8 cellular contexts compared by ENCODE assay signal in genomic region chr15:75620776-75621536, GRCh38. TPM values are rescaled to one million over a fixed set of nuclear protein-coding genes. Genes with fewer than 3 reads are reported as not detected.
DNase-seq lines count a peak whose midpoint lies in the region; TF ChIP-seq lines count a peak whose summit lies in the region.

No MANE protein-coding gene starts in this region.

- peak overlapping the region; percentile 17 for H3K9ac ChIP-seq in Loucy (ENCODE audit: low read depth, low read length, poor library complexity, severe bottlenecking)
- no peak overlapping the region for H3K9ac ChIP-seq in mucosa of rectum (ENCODE audit: low read depth in 1 of 2, low read length in 2 of 2)

- no peaks in the 10 kb centered on the region for H3K9me3 ChIP-seq in Loucy (ENCODE audit: insufficient read depth, low read depth, low read length)
- no peaks in the 10 kb centered on the region for H3K9me3 ChIP-seq in mucosa of rectum (ENCODE audit: control insufficient read depth in 2 of 2, low read length in 2 of 2)

- no peak overlapping the region for H2AFZ ChIP-seq in Loucy (ENCODE audit: low read length)

- H3K4me3 ChIP-seq in Loucy (ENCODE audit: low read length, poor library complexity, severe bottlenecking) (no peak overlapping the region), choroid plexus epithelial cell (ENCODE audit: low read depth, low read length) (peak overlapping the region; percentile 38), mucosa of rectum (ENCODE audit: low read length in 2 of 2) (peak overlapping the region in 1 of 2 donors; percentile 45), H7 (ENCODE audit: insufficient read depth, low read depth, low read length) (no peak overlapping the region)

- peak overlapping the region; percentile 17 for H3K4me2 ChIP-seq in Loucy (ENCODE audit: low read depth, low read length, poor library complexity, severe bottlenecking)

- DNase-seq in AG08395 (ENCODE audit: low spot score) (peak; percentile 93), choroid plexus epithelial cell (ENCODE audit: low read depth) (peak; percentile 94), RPMI8226 (no peak), H7 (no peak), NCI-H526 treated with DMSO at 0.1 percent for 48 hours (lab: John Stamatoyannopoulos, UW) (no peak)
- DNase-seq in stimulated activated naive CD4-positive, alpha-beta T cell (lab: John Stamatoyannopoulos, UW): no peak

- H3K27me3 ChIP-seq in Loucy (ENCODE audit: insufficient read depth, low read length, poor library complexity, severe bottlenecking) (no peaks in the 10 kb centered on the region), mucosa of rectum (ENCODE audit: control insufficient read depth in 2 of 2, insufficient read depth in 2 of 2, low read length in 2 of 2) (no peaks in the 10 kb centered on the region), H7 (ENCODE audit: control insufficient read depth, insufficient read depth, low read length) (no peaks in the 10 kb centered on the region)

- no peaks in the 10 kb centered on the region for H3K9me2 ChIP-seq in Loucy (replicated peaks; ENCODE audit: low read depth, low read length)

- peak overlapping the region; percentile 61 to 64 for H3K27ac ChIP-seq in mucosa of rectum (ENCODE audit: low read depth in 2 of 2, low read length in 2 of 2)

- H3K36me3 ChIP-seq in Loucy (ENCODE audit: insufficient read depth, low read length): peaks cover 19% of the 10 kb centered on the region; the same call in 1 of the 2 replicates
- H3K36me3 ChIP-seq in mucosa of rectum (ENCODE audit: control insufficient read depth in 2 of 2, insufficient read depth in 2 of 2, low read length in 2 of 2): peaks cover 10 to 24% of the 10 kb centered on the region in 2 donors
- peaks cover 17% of the 10 kb centered on the region for H3K36me3 ChIP-seq in H7 (replicated peaks; ENCODE audit: control insufficient read depth, insufficient read depth, low read length)

- no peaks in the 10 kb centered on the region for H4K20me1 ChIP-seq in Loucy (ENCODE audit: insufficient read depth, low read length, poor library complexity, severe bottlenecking)

- peaks cover 9% of the 10 kb centered on the region for H3F3A ChIP-seq in Loucy (ENCODE audit: low read depth)

- H3K4me1 ChIP-seq in Loucy (ENCODE audit: insufficient read depth, low read length, poor library complexity, severe bottlenecking) (peaks cover 15% of the 10 kb centered on the region), mucosa of rectum (ENCODE audit: control insufficient read depth in 2 of 2, insufficient read depth in 2 of 2, low read length in 2 of 2) (peaks cover 2 to 9% of the 10 kb centered on the region in 2 donors)

- H3K79me2 ChIP-seq in Loucy (ENCODE audit: insufficient read depth, low read length): peaks cover 11% of the 10 kb centered on the region

- no peak for TF ChIP-seq CTCF in Loucy (conservative IDR thresholded peaks at IDR 0.05; ENCODE audit: low read length)
- peak; percentile 45 for TF ChIP-seq CTCF in choroid plexus epithelial cell (conservative IDR thresholded peaks at IDR 0.05; ENCODE audit: low read depth, low read length)

RNA-seq across cellular contexts. Expression of gene SNUPN, which starts 4.6 kb away (rescaled TPM):
- 19.2 and 23.4 TPM in 2 replicates for total RNA-seq in H7 (2014; rRNA removed; shearing (Covaris generic))

RNA-seq across cellular contexts. Expression of gene IMP3, which starts 19.1 kb away (rescaled TPM):
- 132 and 168 TPM in 2 replicates for total RNA-seq in H7 (2014; rRNA removed; shearing (Covaris generic))

RNA-seq across cellular contexts. Expression of gene SNX33, which starts 26.8 kb away (rescaled TPM):
- total RNA-seq in H7 (2014; rRNA removed; shearing (Covaris generic)): 13.3 and 14.3 TPM in 2 replicates

RNA-seq across cellular contexts. Expression of gene PTPN9, which starts 41.8 kb away (rescaled TPM):
- total RNA-seq in H7 (2014; rRNA removed; shearing (Covaris generic)): 44.8 and 48.1 TPM in 2 replicates

Comparison
In these comparisons a context has a peak if more than half of its experiments do, and no peak if none do; other contexts are left out.
1. DNase-seq: peak in AG08395 (single experiment) and choroid plexus epithelial cell (single experiment); none in RPMI8226 (single experiment), H7 (single experiment), stimulated activated naive CD4-positive, alpha-beta T cell (0 of 6) and NCI-H526 treated with DMSO at 0.1 percent for 48 hours (single experiment).